24 cellular contexts compared by ENCODE assay signal in the genomic region with DNA sequence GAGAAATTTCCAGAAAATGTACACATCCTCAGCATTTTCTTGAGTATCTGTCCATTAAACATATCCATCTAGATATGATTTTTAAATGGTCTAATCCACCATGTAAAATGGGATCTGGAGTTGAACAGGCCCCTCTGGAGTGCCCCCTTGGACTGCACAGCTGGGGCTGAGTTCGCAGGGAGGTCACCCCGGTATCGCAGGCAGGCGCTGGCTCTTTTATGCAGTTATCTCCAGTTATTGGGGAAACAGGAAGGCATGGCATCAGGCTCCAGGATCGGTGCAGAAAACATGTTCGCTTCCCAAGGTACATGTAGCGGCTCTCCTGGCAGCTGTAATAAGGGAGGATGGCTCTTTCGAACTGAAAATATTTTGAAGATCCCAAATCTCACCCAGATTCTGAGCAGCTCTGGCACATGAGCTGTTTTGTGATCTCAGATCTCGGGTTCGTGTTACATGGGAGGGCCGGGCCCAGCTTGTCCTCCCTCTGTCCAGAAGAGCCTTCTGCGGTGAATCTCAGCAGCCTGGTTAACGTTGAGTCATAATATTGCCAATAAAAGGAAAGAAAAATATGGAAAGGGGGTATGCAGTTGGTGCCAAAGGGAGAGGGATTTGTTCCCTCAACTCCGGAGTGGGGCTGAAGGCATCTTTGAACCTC.
"Had no signal": no experiment of that assay in that cellular context is flagged by ENCODE, and none has a peak within 500 bp of the region (broad histone marks: within the 10 kb centered on the region; RNA-seq: fewer than 3 reads in every experiment).

No MANE protein-coding gene starts in this region.

- H3K27ac Mint-ChIP-seq: activated naive CD8-positive, alpha-beta T cell treated with anti-CD3 and anti-CD28 coated beads, Interleukin-2, amount 50 U/mL, for 24 hours; effector memory CD8-positive, alpha-beta T cell; natural killer cell; WTC11 had no signal

- H3K27me3 ChIP-seq: ascending aorta, colonic mucosa, esophagus muscularis mucosa, right lobe of liver, SJSA1, thyroid gland had no signal

- DNase-seq: activated CD4-positive, alpha-beta T cell treated with anti-CD3 and anti-CD28 coated beads, Interleukin-2, amount 50 U/mL, for 48 hours; activated CD8-positive, alpha-beta memory T cell treated with anti-CD3 and anti-CD28 coated beads, Interleukin-2, amount 50 U/mL, for 48 hours; activated effector memory CD4-positive, alpha-beta T cell treated with Interleukin-2 at 50 U/mL for 16 hours; activated naive CD4-positive, alpha-beta T cell treated with anti-CD3 and anti-CD28 coated beads, Interleukin-2, amount 50 U/mL, for 16 hours; activated naive CD8-positive, alpha-beta T cell treated with anti-CD3 and anti-CD28 coated beads, Interleukin-2, amount 50 U/mL, for 24 hours; activated T-cell treated with anti-CD3 and anti-CD28 coated beads, Interleukin-2, amount 50 U/mL, for 4 hours; colonic mucosa; dorsolateral prefrontal cortex; effector memory CD8-positive, alpha-beta T cell; kidney; natural killer cell; nucleus accumbens; right lobe of liver; stimulated activated CD4-positive, alpha-beta T cell treated with anti-CD3 and anti-CD28 coated beads, Interleukin-2, amount 100 ng/mL, for 48 hours; stimulated activated naive CD4-positive, alpha-beta T cell; T-helper 9 cell; thyroid gland had no signal

- H3K4me1 Mint-ChIP-seq: activated naive CD8-positive, alpha-beta T cell treated with anti-CD3 and anti-CD28 coated beads, Interleukin-2, amount 50 U/mL, for 24 hours; central memory CD8-positive, alpha-beta T cell; natural killer cell; WTC11 had no signal

- H3K27ac ChIP-seq: ascending aorta, colonic mucosa, dorsolateral prefrontal cortex, esophagus muscularis mucosa, right lobe of liver, SJSA1, thyroid gland had no signal

- H3K36me3 Mint-ChIP-seq: natural killer cell had no signal

- H3K9me3 Mint-ChIP-seq: effector memory CD8-positive, alpha-beta T cell had no signal

- H3K36me3 ChIP-seq: ascending aorta, colonic mucosa, esophagus muscularis mucosa, right lobe of liver, SJSA1, thyroid gland had no signal

- ATAC-seq: activated naive CD8-positive, alpha-beta T cell treated with anti-CD3 and anti-CD28 coated beads, Interleukin-2, amount 50 U/mL, for 24 hours; activated T-cell treated with anti-CD3 and anti-CD28 coated beads, Interleukin-2, amount 50 U/mL, for 4 hours; effector memory CD8-positive, alpha-beta T cell; left lobe of liver; natural killer cell; right lobe of liver; WTC11 had no signal

- H3K4me3 Mint-ChIP-seq: activated naive CD8-positive, alpha-beta T cell treated with anti-CD3 and anti-CD28 coated beads, Interleukin-2, amount 50 U/mL, for 24 hours; activated T-cell treated with anti-CD3 and anti-CD28 coated beads, Interleukin-2, amount 50 U/mL, for 4 hours; central memory CD8-positive, alpha-beta T cell; effector memory CD8-positive, alpha-beta T cell; natural killer cell; WTC11 had no signal

- H3K9me3 ChIP-seq: colonic mucosa, right lobe of liver, SJSA1, thyroid gland had no signal

- H3K4me3 ChIP-seq: ascending aorta, colonic mucosa, dorsolateral prefrontal cortex, esophagus muscularis mucosa, lung, right lobe of liver, SJSA1, thyroid gland had no signal

- H3K4me1 ChIP-seq: ascending aorta, esophagus muscularis mucosa, right lobe of liver, SJSA1 had no signal
